In genomic region chr18:394276-394996, GRCh38 we compare ENCODE assay signal across 1 cellular context.
TF ChIP-seq lines count a peak whose summit lies in the region.

No MANE protein-coding gene starts in this region.

TF ChIP-seq in SK-N-SH, 30 proteins besides CTCF, POLR2A, EP300 and RAD21 (continued from another document):
- TF ChIP-seq SIN3A (IDR thresholded peaks at IDR 0.05; ENCODE audit: borderline replicate concordance, low read depth, low read length): no peak
